Comparison of ENCODE assay signal across 10 cellular contexts in the genomic region with DNA sequence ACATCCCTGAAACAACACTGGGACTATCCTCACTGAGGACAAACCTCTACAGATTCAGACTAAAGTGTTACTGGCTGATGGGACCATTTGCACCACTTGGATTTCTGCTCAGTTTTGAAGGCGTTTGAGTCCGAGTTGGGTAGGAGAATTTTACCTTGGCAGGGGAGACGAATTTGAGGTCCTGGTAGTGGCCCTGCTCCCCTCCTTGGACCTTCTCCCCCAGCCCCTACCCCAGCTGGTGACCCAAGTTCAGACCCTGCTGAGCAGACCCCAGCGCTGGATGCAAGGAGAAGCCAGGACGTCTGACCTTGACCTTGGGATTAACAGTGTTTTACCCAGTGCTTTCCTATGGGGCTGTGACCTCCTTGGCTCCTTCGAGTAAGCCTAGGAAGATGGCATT. TPM values are rescaled to one million over a fixed set of nuclear protein-coding genes. Genes with fewer than 3 reads are reported as not detected.
"Had no signal": no experiment of that assay in that cellular context is flagged by ENCODE, and none has a peak within 500 bp of the region (broad histone marks: within the 10 kb centered on the region; RNA-seq: fewer than 3 reads in every experiment).

No MANE protein-coding gene starts in this region.

- H3K36me3 ChIP-seq: HAP-1 had no signal

- H3K9me3 ChIP-seq: HAP-1 had no signal

- H2AFZ ChIP-seq: GM23248, GM23338 had no signal

- H3K9ac ChIP-seq: GM23248 had no signal

- H3K4me3 ChIP-seq: GM23248, GM23338, HAP-1 had no signal

- ATAC-seq: GM23338, HCT116 had no signal

- H3K4me2 ChIP-seq: GM23338 had no signal

- H3K27ac ChIP-seq: GM23248 had no signal

- H3K4me1 ChIP-seq: HAP-1 had no signal

- DNase-seq: GM23248, GOT3, H7, H9, HCEC 1CT, HFFc6 had no signal

RNA-seq across cellular contexts. Expression of a gene that starts 13.6 kb away (rescaled TPM):
- total RNA-seq: GM23248, H4, HFFc6 had no signal
- polyA plus RNA-seq: GM23248 had no signal
